In the genomic region with DNA sequence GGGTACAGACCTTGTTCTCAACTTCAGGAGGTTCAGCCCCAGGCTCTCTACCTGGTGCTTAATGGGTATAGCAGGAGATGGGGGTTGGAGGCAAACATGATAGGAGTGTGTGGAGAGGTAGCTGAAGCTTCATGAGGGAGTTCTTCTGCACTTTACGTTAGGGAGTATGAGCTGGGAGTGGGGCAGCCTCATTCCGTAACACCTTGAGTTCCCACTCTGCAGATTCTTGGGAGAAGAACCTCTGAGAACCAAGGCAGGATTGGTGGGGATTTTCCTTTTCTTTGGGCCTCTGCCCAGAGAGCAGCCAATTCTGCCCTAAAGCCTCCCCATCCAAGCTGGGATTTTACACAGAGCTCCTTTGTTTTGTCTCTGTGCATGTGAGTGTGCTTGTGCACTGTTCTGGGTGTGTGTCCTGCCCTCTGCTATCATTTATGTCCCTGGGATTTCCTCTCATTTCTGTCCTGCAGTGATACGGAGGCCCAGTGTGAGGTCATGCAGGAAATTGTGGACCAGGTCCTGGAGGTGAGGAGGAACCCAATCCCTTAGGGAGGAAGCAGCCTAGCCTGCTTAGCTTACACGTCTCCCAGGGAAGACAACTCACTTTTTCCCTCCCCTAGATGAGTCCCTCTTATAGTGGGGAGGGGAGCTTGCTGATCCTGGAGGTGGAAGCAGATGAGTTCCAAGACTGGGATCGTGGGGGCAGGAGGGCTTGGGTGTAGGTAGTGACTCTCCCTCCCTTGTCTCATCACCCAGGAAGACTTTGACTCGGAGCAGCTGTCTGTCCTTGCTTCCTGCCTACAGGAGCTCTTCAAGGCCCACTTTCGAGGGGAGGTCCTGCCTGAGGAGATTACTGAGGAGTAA, we compare ENCODE assay signal across 18 cellular contexts. TPM values are rescaled to one million over a fixed set of nuclear protein-coding genes. Genes with fewer than 3 reads are reported as not detected.
DNase-seq lines count a peak whose midpoint lies in the region; ATAC-seq and TF ChIP-seq lines count a peak whose summit lies in the region.
"Had no signal": no experiment of that assay in that cellular context is flagged by ENCODE, and none has a peak within 500 bp of the region (broad histone marks: within the 10 kb centered on the region; RNA-seq: fewer than 3 reads in every experiment).

No MANE protein-coding gene starts in this region.

- H3K36me3 ChIP-seq in Caco-2 (ENCODE audit: control insufficient read depth, insufficient read depth, low read length), result no peaks in the 10 kb centered on the region; the same call in none of the 2 replicates

- no peaks in the 10 kb centered on the region for H3K27me3 Mint-ChIP-seq in Caco-2 (ENCODE audit: insufficient read depth, unreplicated experiment)
- H3K27me3 Mint-ChIP-seq: activated CD4-positive, alpha-beta T cell treated with anti-CD3 and anti-CD28 coated beads for 36 hours had no signal

- peaks cover 9% of the 10 kb centered on the region for H3K4me1 ChIP-seq in Caco-2

- no peak overlapping the region for H3K4me3 ChIP-seq in Caco-2 (ENCODE audit: low read depth, low read length)

- POLR2A ChIA-PET in Caco-2 (lab: Charles Lee) (no interaction called here), GM10248 (lab: Yijun Ruan, JAX) (no interaction called here)

- DNase-seq in Caco-2 (no peak), dermis blood vessel endothelial cell (peak; percentile 86), pulmonary artery endothelial cell (ENCODE audit: low read depth, low spot score) (peak; percentile 66), DMS53 treated with DMSO at 0.1 percent for 48 hours (lab: John Stamatoyannopoulos, UW; ENCODE audit: unreplicated experiment) (no peak), LoVo (ENCODE audit: low spot score) (no peak), GM10248 (ENCODE audit: extremely low spot score) (no peak)
- DNase-seq: activated CD4-positive, alpha-beta T cell treated with anti-CD3 and anti-CD28 coated beads for 36 hours; activated T-cell treated with anti-CD3 and anti-CD28 coated beads, Interleukin-2, amount 50 U/mL, for 48 hours; DMS53; effector CD8-positive, alpha-beta T cell; glutamatergic neuron; NCI-H1092 treated with DMSO at 0.1 percent for 48 hours; NCI-H446; occipital lobe; T-helper 2 cell had no signal

- intact Hi-C loops in Caco-2 (cut with micrococcal nuclease; ENCODE audit: unreplicated experiment), result no loop called here

- no peak for ATAC-seq in HG02884 (IDR thresholded peaks at IDR 0.05; ENCODE audit: unreplicated experiment)
- ATAC-seq: activated CD4-positive, alpha-beta T cell treated with anti-CD3 and anti-CD28 coated beads for 36 hours; Panc1 had no signal

- no peak overlapping the region for H3K4me3 Mint-ChIP-seq in Caco-2 (ENCODE audit: unreplicated experiment)
- H3K4me3 Mint-ChIP-seq: activated CD4-positive, alpha-beta T cell treated with anti-CD3 and anti-CD28 coated beads for 36 hours had no signal

- peak overlapping the region; percentile 58 for H3K27ac Mint-ChIP-seq in Caco-2 (ENCODE audit: unreplicated experiment)
- H3K27ac Mint-ChIP-seq: activated CD4-positive, alpha-beta T cell treated with anti-CD3 and anti-CD28 coated beads for 36 hours had no signal

- H3K27me3 ChIP-seq in Caco-2 (replicated peaks; ENCODE audit: control insufficient read depth, insufficient read depth, low read length) (no peaks in the 10 kb centered on the region), layer of hippocampus (ENCODE audit: control insufficient read depth, insufficient read depth, low read length) (no peaks in the 10 kb centered on the region)

- no peaks in the 10 kb centered on the region for H3K9me3 ChIP-seq in Caco-2

- peaks cover 16% of the 10 kb centered on the region for H3K4me1 Mint-ChIP-seq in Caco-2 (ENCODE audit: low read depth, unreplicated experiment)
- H3K4me1 Mint-ChIP-seq: activated CD4-positive, alpha-beta T cell treated with anti-CD3 and anti-CD28 coated beads for 36 hours had no signal

- no peaks in the 10 kb centered on the region for H3K9me3 Mint-ChIP-seq in Caco-2 (ENCODE audit: unreplicated experiment)

- H3K36me3 Mint-ChIP-seq in Caco-2 (ENCODE audit: insufficient read depth, unreplicated experiment), result peaks cover 47% of the 10 kb centered on the region

- TF ChIP-seq CTCF in Caco-2 (IDR thresholded peaks at IDR 0.05; ENCODE audit: insufficient read depth in 1 of 2, low read depth in 1 of 2, low read length in 1 of 2, severe bottlenecking in 1 of 2, unreplicated experiment in 1 of 2), result no peak
- TF ChIP-seq CTCF in GM10248 (IDR thresholded peaks at IDR 0.05; ENCODE audit: control extremely low read depth, extremely low read depth, low read depth, missing control alignments), result no peak

- BruUV-seq in Caco-2 (replicated peaks; lab: Mats Ljungman, UMichigan), result no TSS peak

- H3K27ac ChIP-seq in layer of hippocampus (ENCODE audit: low read depth, low read length), result peak overlapping the region; percentile 73

- CTCF ChIA-PET in Caco-2 (lab: Charles Lee), result no interaction called here
- CTCF ChIA-PET in GM10248 (lab: Yijun Ruan, JAX), result interaction anchor here (1.0 to 4.4 kb wide), 8 partner anchors 13 to 222 kb away, joined by 3 to 18 read pairs (median 4); partner anchors contain the start of genes DENND4B and SLC27A3

RNA-seq across cellular contexts. Expression of gene SLC27A3, which starts 11.6 kb away (rescaled TPM):
- total RNA-seq in Caco-2 (2022) (22.8 and 27.2 TPM in 2 replicates), dermis blood vessel endothelial cell (27.6 and 30.0 TPM in 2 replicates), pulmonary artery endothelial cell (24.5 and 26.0 TPM in 2 replicates)

RNA-seq across cellular contexts. Expression of gene INTS3, which starts 35.7 kb away (rescaled TPM):
- total RNA-seq in Caco-2 (2022) (39.0 and 43.4 TPM in 2 replicates), dermis blood vessel endothelial cell (31.3 and 42.7 TPM in 2 replicates), pulmonary artery endothelial cell (20.7 and 37.0 TPM in 2 replicates)

Comparison
In these comparisons a context has a peak if more than half of its experiments do, and no peak if none do; other contexts are left out.
1. DNase-seq: peak in dermis blood vessel endothelial cell (single experiment) and pulmonary artery endothelial cell (single experiment); none in Caco-2 (0 of 2), DMS53 treated with DMSO at 0.1 percent for 48 hours (single experiment), LoVo (single experiment) and GM10248 (single experiment).